In genomic region chr9:126773004-126773607, GRCh38 we compare ENCODE assay signal across 8 cellular contexts. TPM values are rescaled to one million over a fixed set of nuclear protein-coding genes. Genes with fewer than 3 reads are reported as not detected.
DNase-seq lines count a peak whose midpoint lies in the region; ATAC-seq and TF ChIP-seq lines count a peak whose summit lies in the region.

No MANE protein-coding gene starts in this region.

- TF ChIP-seq CTCF in DND-41 (IDR thresholded peaks at IDR 0.05; ENCODE audit: borderline replicate concordance, extremely low read depth, low read length, poor library complexity, severe bottlenecking): peak; percentile 43
- peak; percentile 50 for TF ChIP-seq CTCF in IMR-90 (conservative IDR thresholded peaks at IDR 0.05; ENCODE audit: low read depth, low read length)
- TF ChIP-seq CTCF in right lobe of liver (IDR thresholded peaks at IDR 0.05): peak; percentile 33 to 45 (median 40)

- no peak overlapping the region for H2AK9ac ChIP-seq in IMR-90 (replicated peaks; ENCODE audit: low read depth, low read length, poor library complexity)

- H3K23ac ChIP-seq in IMR-90 (ENCODE audit: low read depth, low read length): no peak overlapping the region
- H3K23ac ChIP-seq in neuronal stem cell (ENCODE audit: low read depth, low read length, poor library complexity): no peak overlapping the region

- H3K27me3 ChIP-seq in DND-41 (ENCODE audit: insufficient read depth, low read length, poor library complexity) (peaks cover 8% of the 10 kb centered on the region), IMR-90 (ENCODE audit: control insufficient read depth, insufficient read depth, low read length) (peaks cover 26% of the 10 kb centered on the region), right lobe of liver (no peaks in the 10 kb centered on the region), neuronal stem cell (ENCODE audit: control insufficient read depth in 3 of 3, insufficient read depth in 3 of 3, low read depth in 1 of 3, low read length in 3 of 3) (peaks cover 0 to 3% (median 0%) of the 10 kb centered on the region in 3 experiments)

- H2BK120ac ChIP-seq in IMR-90 (ENCODE audit: low read depth, low read length) (no peak overlapping the region), neuronal stem cell (ENCODE audit: low read depth, low read length) (no peak overlapping the region)

- H3K4me2 ChIP-seq in DND-41 (ENCODE audit: insufficient read depth, low read length) (no peak overlapping the region), IMR-90 (ENCODE audit: low read depth, low read length) (no peak overlapping the region), neuronal stem cell (ENCODE audit: insufficient read depth, low read length, poor library complexity, severe bottlenecking) (no peak overlapping the region)

- H3K4me3 ChIP-seq in DND-41 (ENCODE audit: low read depth in 1 of 2, low read length in 2 of 2) (no peak overlapping the region), IMR-90 (ENCODE audit: insufficient read depth, low read depth, low read length) (no peak overlapping the region), right lobe of liver (no peak overlapping the region), neuronal stem cell (ENCODE audit: low read length in 2 of 2) (no peak overlapping the region)

- H4K91ac ChIP-seq in IMR-90 (ENCODE audit: insufficient read depth, low read depth, low read length) (no peak overlapping the region), neuronal stem cell (ENCODE audit: low read depth, low read length, poor library complexity) (no peak overlapping the region)

- no peaks in the 10 kb centered on the region for H4K20me1 ChIP-seq in DND-41 (ENCODE audit: insufficient read depth, low read length)
- no peaks in the 10 kb centered on the region for H4K20me1 ChIP-seq in IMR-90 (ENCODE audit: insufficient read depth, low read length)

- POLR2A ChIA-PET in IMR-90 (lab: Charles Lee; ENCODE audit: unreplicated experiment): no interaction called here

- intact Hi-C loops in IMR-90 (cut with micrococcal nuclease): no loop called here
- intact Hi-C loops in right lobe of liver (cut with DNase I): loop anchor here in 1 of 2 donors (10.0 kb wide), 1 partner anchor 268 kb away; no protein-coding TSS in a partner anchor

- no peaks in the 10 kb centered on the region for H3K79me2 ChIP-seq in DND-41 (ENCODE audit: insufficient read depth, low read length)

- TF ChIP-seq RAD21 in IMR-90 (IDR thresholded peaks at IDR 0.05; ENCODE audit: low read length): peak; percentile 27; the same call in 1 of the 2 replicates

- in situ Hi-C loops in IMR-90 (cut with MboI; ENCODE audit: low sequenced_read_pairs): no loop called here

- ATAC-seq in DND-41 (ENCODE audit: insufficient read depth, low read depth) (0 out of 3 replicates have a peak, but pooled peaks have one; percentile 58), IMR-90 (ENCODE audit: low read depth) (peak; percentile 75), right lobe of liver (peak; percentile 40 to 51 (median 46)), HG03139 (IDR thresholded peaks at IDR 0.05; ENCODE audit: unreplicated experiment) (no peak), GM21423 (IDR thresholded peaks at IDR 0.05; ENCODE audit: unreplicated experiment) (no peak)

- TF ChIP-seq POLR2A in IMR-90 (IDR thresholded peaks at IDR 0.05; ENCODE audit: low read depth, low read length) (no peak), right lobe of liver (IDR thresholded peaks at IDR 0.05) (no peak)

- H3K9me1 ChIP-seq in IMR-90 (ENCODE audit: insufficient read depth, low read length): no peaks in the 10 kb centered on the region

- BruUV-seq in IMR-90 (replicated peaks; lab: Mats Ljungman, UMichigan): no TSS peak

- H2AK5ac ChIP-seq in IMR-90 (ENCODE audit: low read depth, low read length) (no peak overlapping the region), neuronal stem cell (ENCODE audit: low read depth, low read length) (no peak overlapping the region)

- H4K5ac ChIP-seq in IMR-90 (ENCODE audit: low read depth, low read length): no peak overlapping the region

- H2AFZ ChIP-seq in DND-41 (ENCODE audit: low read depth, low read length) (no peak overlapping the region), IMR-90 (replicated peaks; ENCODE audit: low read length, poor library complexity) (peak overlapping the region; percentile 14), neuronal stem cell (ENCODE audit: low read length) (no peak overlapping the region)

- 75% methylated on average over 2 of the region's 14 CpGs; no CpG with 5 or more reads in 1 of the 2 experiments for WGBS in IMR-90 (ENCODE audit: extremely low coverage in 2 of 2, insufficient read length in 1 of 2), 2 experiments
- 33% methylated on average over 13 of the region's 14 CpGs for WGBS in right lobe of liver (ENCODE audit: insufficient coverage, low coverage, low lambda C conversion rate, missing lambda C conversion rate)
- no CpG with 5 or more reads among the region's 14 CpGs for WGBS in neuronal stem cell (ENCODE audit: extremely low coverage in 2 of 2, insufficient read length in 2 of 2, insufficient replicate concordance in 1 of 2), 2 donors

- peak; percentile 40 for DNase-seq in DND-41
- peak; percentile 16 for DNase-seq in IMR-90
- peak; percentile 35 for DNase-seq in amniotic epithelial cell (ENCODE audit: low read depth)
- no peak for DNase-seq in right lobe of liver
- DNase-seq in foreskin melanocyte: no peak
- DNase-seq in neuronal stem cell (ENCODE audit: low spot score): no peak

- no peaks in the 10 kb centered on the region for H3K9me3 ChIP-seq in DND-41 (ENCODE audit: insufficient read depth, low read length, severe bottlenecking)
- H3K9me3 ChIP-seq in IMR-90 (ENCODE audit: control insufficient read depth, insufficient read depth, low read length): peaks cover 4% of the 10 kb centered on the region; the same call in 1 of the 2 replicates
- no peaks in the 10 kb centered on the region for H3K9me3 ChIP-seq in right lobe of liver
- H3K9me3 ChIP-seq in neuronal stem cell (replicated peaks in 1 of 2; ENCODE audit: control insufficient read depth in 2 of 2, insufficient read depth in 1 of 2, low read depth in 1 of 2, low read length in 2 of 2): peaks cover 0 to 2% of the 10 kb centered on the region in 2 donors

- H2BK5ac ChIP-seq in IMR-90 (ENCODE audit: low read depth, low read length, poor library complexity, severe bottlenecking) (no peak overlapping the region), neuronal stem cell (ENCODE audit: low read length) (no peak overlapping the region)

- H3K14ac ChIP-seq in IMR-90 (replicated peaks; ENCODE audit: low read depth, low read length) (no peak overlapping the region), neuronal stem cell (ENCODE audit: low read length) (no peak overlapping the region)

- H4K8ac ChIP-seq in IMR-90 (ENCODE audit: low read depth in 2 of 2, low read length in 2 of 2): no peak overlapping the region
- H4K8ac ChIP-seq in neuronal stem cell (ENCODE audit: low read depth, low read length): no peak overlapping the region

- H3K4me1 ChIP-seq in DND-41 (ENCODE audit: insufficient read depth, low read length) (no peaks in the 10 kb centered on the region), IMR-90 (ENCODE audit: control insufficient read depth, insufficient read depth, low read length) (no peaks in the 10 kb centered on the region), right lobe of liver (no peaks in the 10 kb centered on the region), neuronal stem cell (ENCODE audit: control insufficient read depth in 2 of 2, insufficient read depth in 1 of 2, low read depth in 1 of 2, low read length in 2 of 2) (no peaks in the 10 kb centered on the region)

- H2BK20ac ChIP-seq in IMR-90 (ENCODE audit: low read depth, low read length): no peak overlapping the region

- H3K27ac ChIP-seq in DND-41 (ENCODE audit: low read length) (no peak overlapping the region), IMR-90 (ENCODE audit: insufficient read depth, low read length) (no peak overlapping the region), right lobe of liver (no peak overlapping the region), neuronal stem cell (replicated peaks; ENCODE audit: low read length) (no peak overlapping the region)

- H3K4ac ChIP-seq in IMR-90 (ENCODE audit: low read depth, low read length): no peak overlapping the region
- H3K4ac ChIP-seq in neuronal stem cell (ENCODE audit: low read length): no peak overlapping the region

- CTCF ChIA-PET in IMR-90 (lab: Yijun Ruan, JAX): interaction anchor here (0.6 to 0.7 kb wide), 3 partner anchors 9 to 62 kb away, joined by 3 to 6 read pairs (median 3); no protein-coding TSS in a partner anchor

- no peak overlapping the region for H2BK12ac ChIP-seq in neuronal stem cell (ENCODE audit: low read length)

- H2BK15ac ChIP-seq in IMR-90 (ENCODE audit: low read depth, low read length): no peak overlapping the region
- no peak overlapping the region for H2BK15ac ChIP-seq in neuronal stem cell (ENCODE audit: low read length)

- no peaks in the 10 kb centered on the region for H3K79me1 ChIP-seq in IMR-90 (ENCODE audit: low read depth in 1 of 2, low read length in 2 of 2)
- no peaks in the 10 kb centered on the region for H3K79me1 ChIP-seq in neuronal stem cell (ENCODE audit: low read depth, low read length)

- dilution Hi-C loops in IMR-90 (cut with HindIII; ENCODE audit: low sequenced_read_pairs, unreplicated experiment): no loop called here

- H3K9ac ChIP-seq in DND-41 (ENCODE audit: low read depth, low read length): no peak overlapping the region
- H3K9ac ChIP-seq in IMR-90 (ENCODE audit: low read depth, low read length): no peak overlapping the region
- no peak overlapping the region for H3K9ac ChIP-seq in neuronal stem cell (ENCODE audit: low read depth, low read length, poor library complexity)

- H3K18ac ChIP-seq in IMR-90 (ENCODE audit: low read depth, low read length): no peak overlapping the region
- H3K18ac ChIP-seq in neuronal stem cell (ENCODE audit: low read length): no peak overlapping the region

- H3K56ac ChIP-seq in IMR-90 (ENCODE audit: extremely low read depth, insufficient read depth, low read length): no peak overlapping the region

- H3K36me3 ChIP-seq in DND-41 (ENCODE audit: insufficient read depth, low read length) (no peaks in the 10 kb centered on the region), IMR-90 (ENCODE audit: control insufficient read depth, insufficient read depth, low read length) (no peaks in the 10 kb centered on the region), right lobe of liver (no peaks in the 10 kb centered on the region), neuronal stem cell (replicated peaks in 1 of 2; ENCODE audit: control insufficient read depth in 2 of 2, insufficient read depth in 2 of 2, low read length in 2 of 2) (no peaks in the 10 kb centered on the region)

TF ChIP-seq in IMR-90, 13 proteins besides CTCF, POLR2A, EP300 and RAD21 (continues in another document):
- TF ChIP-seq MAZ (IDR thresholded peaks at IDR 0.05; ENCODE audit: borderline replicate concordance, low read depth, low read length) (no peak), BHLHE40 (IDR thresholded peaks at IDR 0.05; ENCODE audit: low read depth, low read length) (no peak), FOS (IDR thresholded peaks at IDR 0.05; ENCODE audit: low read depth, low read length) (no peak), RFX5 (IDR thresholded peaks at IDR 0.05; ENCODE audit: low read depth, low read length) (no peak)

RNA-seq across cellular contexts. Expression of gene ZBTB43, which starts 31.7 kb away (rescaled TPM):
- total RNA-seq in IMR-90 (2012; rRNA removed): 12.2 and 15.1 TPM in 2 replicates
- polyA plus RNA-seq in IMR-90 (2012; rRNA removed): 4.1 and 4.5 TPM in 2 replicates
- polyA plus RNA-seq in IMR-90 (2012; cell fraction: cytosol; rRNA removed): 1.6 and 2.2 TPM in 2 replicates
- 3.0 and 7.5 TPM in 2 replicates for polyA plus RNA-seq in IMR-90 (2012; cell fraction: nucleus; rRNA removed; ENCODE audit: low replicate concordance)
- total RNA-seq in right lobe of liver: 10 to 100 TPM in 3 of 6 experiments, 1 to 10 TPM in 3; 4.8 to 14.5 (median 9.9) TPM
- polyA plus RNA-seq in neuronal stem cell (2013, experiment 1 of 2): 7.0 TPM
- polyA plus RNA-seq in neuronal stem cell (2013, experiment 2 of 2): 7.9 TPM

Comparison
In these comparisons a context has a peak if more than half of its experiments do, and no peak if none do; other contexts are left out.
1. ATAC-seq: peak in DND-41 (single experiment), IMR-90 (single experiment) and right lobe of liver (4 of 4); none in HG03139 (single experiment) and GM21423 (single experiment).
2. DNase-seq: peak in DND-41 (single experiment), IMR-90 (single experiment) and amniotic epithelial cell (single experiment); none in right lobe of liver (0 of 3), foreskin melanocyte (single experiment) and neuronal stem cell (single experiment).
3. Peak in every context shown above with its lines, with median percentiles within 50 percentile points of each other: CTCF ChIP-seq.